Comparison of ENCODE assay signal across 29 cellular contexts in the genomic region with DNA sequence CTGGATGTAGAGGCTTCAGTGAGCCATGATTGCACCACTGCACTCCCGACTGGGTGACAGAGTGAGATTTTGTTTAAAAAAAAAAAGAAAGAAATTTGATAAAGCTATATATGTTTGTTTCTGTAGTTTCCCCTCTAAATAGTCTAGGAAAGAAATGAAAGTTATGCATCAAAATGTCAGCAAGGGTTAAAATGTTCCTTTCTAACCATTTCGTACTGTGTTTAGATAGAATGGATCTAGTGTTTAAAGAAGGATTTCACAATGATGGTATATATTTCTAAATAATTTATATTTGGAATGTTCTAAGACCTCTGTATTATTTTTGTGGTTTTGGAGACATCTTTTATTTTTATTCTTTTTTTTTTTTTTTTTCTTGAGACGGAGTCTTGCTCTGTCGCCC. TPM values are rescaled to one million over a fixed set of nuclear protein-coding genes. Genes with fewer than 3 reads are reported as not detected.
"Had no signal": no experiment of that assay in that cellular context is flagged by ENCODE, and none has a peak within 500 bp of the region (broad histone marks: within the 10 kb centered on the region; RNA-seq: fewer than 3 reads in every experiment).

No MANE protein-coding gene starts in this region.

- H3K4me3 ChIP-seq: hepatocyte, left lung, lower lobe of right lung, neural progenitor cell, ovary, right atrium auricular region, right lobe of liver, smooth muscle cell, transverse colon, upper lobe of left lung, vagina had no signal

- H3K9ac ChIP-seq: neural progenitor cell had no signal

- H3K4me2 ChIP-seq: hepatocyte, neural progenitor cell, smooth muscle cell had no signal

- H3K27ac ChIP-seq: hepatocyte, left lung, lower lobe of right lung, neural progenitor cell, neutrophil, ovary, right atrium auricular region, right lobe of liver, transverse colon, upper lobe of left lung, vagina had no signal

- H3K36me3 ChIP-seq: left lung, lower lobe of right lung, neural progenitor cell, neutrophil, ovary, right atrium auricular region, right lobe of liver, transverse colon, upper lobe of left lung, vagina had no signal

- ATAC-seq: left cardiac atrium; left lung; lower lobe of right lung; natural killer cell; right lobe of liver; stimulated activated memory B cell treated with anti-CD40 and anti-IgM and Interleukin-4, amounts not matched to agents 10 μg/mL and 1 μg/mL and 100 μg/mL, for 72 hours; stimulated activated naive CD8-positive, alpha-beta T cell treated with anti-CD3 and anti-CD28 coated beads, Interleukin-15, amount 100 ng/mL, for 72 hours had no signal

- H2AFZ ChIP-seq: hepatocyte, neural progenitor cell had no signal

- DNase-seq: kidney glomerular epithelial cell; left cardiac atrium; left lung; lower lobe of right lung; mammary epithelial cell; mesendoderm; naive B cell; natural killer cell; nephron progenitor cell; occipital lobe; ovary; right lobe of liver; stimulated activated CD4-positive, alpha-beta T cell treated with anti-CD3 and anti-CD28 coated beads, Interleukin-1b, Interleukin-23, amount 100 ng/mL, for 48 hours; stimulated activated CD4-positive, alpha-beta T cell treated with anti-CD3 and anti-CD28 coated beads, Interleukin-2, amount 100 ng/mL, for 48 hours; stimulated activated CD4-positive, alpha-beta T cell treated with anti-CD3 and anti-CD28 coated beads, Interleukin-4, amount 100 ng/mL, for 4 hours; stimulated activated CD8-positive, alpha-beta memory T cell treated with anti-CD3 and anti-CD28 coated beads, Interleukin-4, amount 100 ng/mL, for 48 hours; stimulated activated naive CD4-positive, alpha-beta T cell treated with Interleukin-2 at 50 U/mL for 16 hours; stimulated activated naive CD8-positive, alpha-beta T cell treated with anti-CD3 and anti-CD28 coated beads, Interleukin-15, amount 100 ng/mL, for 72 hours; substantia nigra; transverse colon; upper lobe of left lung had no signal

- H3K9me3 ChIP-seq: left lung, lower lobe of right lung, neutrophil, ovary, right lobe of liver, transverse colon, upper lobe of left lung, vagina had no signal

- H3K4me1 ChIP-seq: left lung, lower lobe of right lung, neural progenitor cell, right atrium auricular region, right lobe of liver, upper lobe of left lung had no signal

- H3K27me3 ChIP-seq: hepatocyte, left lung, neural progenitor cell, neutrophil, ovary, right atrium auricular region, right lobe of liver, transverse colon, upper lobe of left lung, vagina had no signal

RNA-seq across cellular contexts. Expression of a gene that starts 22.7 kb away (rescaled TPM):
- total RNA-seq: natural killer cell, progenitor cell of endocrine pancreas had no signal
